In the genomic region with DNA sequence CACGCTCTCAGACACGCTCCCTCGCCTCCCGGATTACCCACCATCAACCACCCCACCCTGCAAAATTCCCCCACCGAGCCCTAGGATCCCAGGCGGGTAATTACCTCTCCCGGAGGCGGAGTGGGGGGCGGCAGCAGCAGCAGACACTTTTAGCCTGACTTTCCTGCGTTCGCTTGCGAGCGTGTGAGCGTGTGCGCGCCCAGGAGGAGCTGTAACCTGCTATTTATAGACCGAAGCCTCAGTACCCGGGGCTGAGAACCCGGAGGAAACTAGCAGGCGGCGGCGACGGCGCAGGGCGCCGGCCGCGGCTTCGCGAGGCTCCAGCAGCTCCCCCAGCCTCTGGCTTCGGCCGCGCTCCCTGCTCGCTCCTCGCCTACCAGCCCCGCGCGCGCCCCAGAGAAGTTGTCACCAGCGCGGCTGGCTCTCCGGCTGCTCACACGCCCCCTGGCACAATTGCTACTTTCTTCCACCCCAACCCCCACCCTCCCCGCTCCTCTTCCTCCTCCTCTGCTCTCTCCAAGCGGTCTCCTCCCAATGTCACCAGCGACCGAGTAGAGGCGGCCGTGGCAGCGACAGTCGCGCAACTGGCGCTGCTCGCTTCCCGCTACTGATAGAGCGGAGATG, we compare ENCODE assay signal across 8 cellular contexts. TPM values are rescaled to one million over a fixed set of nuclear protein-coding genes. Genes with fewer than 3 reads are reported as not detected.
DNase-seq lines count a peak whose midpoint lies in the region; ATAC-seq lines count a peak whose summit lies in the region.

Gene INPP4B (minus strand): TSS at position 197 of the 624 bp plus-strand sequence.

- peaks cover 42% of the 10 kb centered on the region for H3K27me3 ChIP-seq in NT2/D1 (ENCODE audit: insufficient read depth, insufficient read length)
- peaks cover 0 to 4% of the 10 kb centered on the region in 2 donors for H3K27me3 ChIP-seq in naive thymus-derived CD4-positive, alpha-beta T cell (ENCODE audit: control insufficient read depth in 2 of 2, insufficient read depth in 2 of 2, low read length in 2 of 2)
- peaks cover 18 to 34% (median 23%) of the 10 kb centered on the region in 5 donors for H3K27me3 ChIP-seq in subcutaneous abdominal adipose tissue (ENCODE audit: control insufficient read depth in 5 of 5, insufficient read depth in 4 of 5, low read length in 5 of 5)

- CTCF ChIA-PET in naive thymus-derived CD4-positive, alpha-beta T cell (lab: Charles Lee): interaction anchor here (0.6 to 2.3 kb wide), 8 partner anchors 562 to 1540 kb away, joined by 3 to 8 read pairs (median 3); no protein-coding TSS in a partner anchor

- no peaks in the 10 kb centered on the region for H3K9me3 ChIP-seq in NT2/D1 (ENCODE audit: insufficient read depth, low read length)
- H3K9me3 ChIP-seq in naive thymus-derived CD4-positive, alpha-beta T cell (ENCODE audit: control insufficient read depth in 2 of 3, low read length in 3 of 3): no peaks in the 10 kb centered on the region
- no peaks in the 10 kb centered on the region for H3K9me3 ChIP-seq in subcutaneous abdominal adipose tissue (ENCODE audit: control insufficient read depth in 5 of 5, low read length in 5 of 5)

- DNase-seq in ACHN (peak; percentile 2), NT2/D1 (ENCODE audit: low read depth, low spot score) (no peak), fibroblast of peridontal ligament (ENCODE audit: extremely low read depth) (peak; percentile 49), GOT3 (lab: John Stamatoyannopoulos, UW) (no peak)
- DNase-seq in activated T-helper 2 cell treated with anti-CD3 and anti-CD28 coated beads, Interferon-gamma antibody, Interleukin-2, Interleukin-4, amounts not matched to agents 10 μg/mL and 5 μg/mL and 100 μg/mL, durations not matched to agents 14 hours and 24 hours and 36 hours (ENCODE audit: low spot score): peak; percentile 64
- DNase-seq in naive thymus-derived CD4-positive, alpha-beta T cell: peak; percentile 30 to 67 (median 60)

- H3K27ac ChIP-seq in naive thymus-derived CD4-positive, alpha-beta T cell (ENCODE audit: low read depth, low read length): peak within 1 kb of the TSS; percentile 54
- no peak within 1 kb of the TSS for H3K27ac ChIP-seq in subcutaneous abdominal adipose tissue (ENCODE audit: low read depth, low read length)

- no peaks in the 10 kb centered on the region for H3K36me3 Mint-ChIP-seq in activated T-helper 2 cell treated with anti-CD3 and anti-CD28 coated beads, Interferon-gamma antibody, Interleukin-2, Interleukin-4, amounts not matched to agents 10 μg/mL and 5 μg/mL and 100 μg/mL, durations not matched to agents 14 hours and 24 hours and 36 hours (ENCODE audit: low read depth)
- H3K36me3 Mint-ChIP-seq in naive thymus-derived CD4-positive, alpha-beta T cell: no peaks in the 10 kb centered on the region

- peaks cover 36% of the 10 kb centered on the region for H3K27me3 Mint-ChIP-seq in activated T-helper 2 cell treated with anti-CD3 and anti-CD28 coated beads, Interferon-gamma antibody, Interleukin-2, Interleukin-4, amounts not matched to agents 10 μg/mL and 5 μg/mL and 100 μg/mL, durations not matched to agents 14 hours and 24 hours and 36 hours (ENCODE audit: low read depth)
- H3K27me3 Mint-ChIP-seq in naive thymus-derived CD4-positive, alpha-beta T cell: peaks cover 5 to 26% (median 22%) of the 10 kb centered on the region in 5 donors

- POLR2A ChIA-PET in naive thymus-derived CD4-positive, alpha-beta T cell (lab: Charles Lee): interaction anchor here (0.6 to 1.6 kb wide), 2 partner anchors 9 to 126 kb away, joined by 4 to 5 read pairs; no protein-coding TSS in a partner anchor

- peaks cover 26% of the 10 kb centered on the region for H3K4me1 Mint-ChIP-seq in activated T-helper 2 cell treated with anti-CD3 and anti-CD28 coated beads, Interferon-gamma antibody, Interleukin-2, Interleukin-4, amounts not matched to agents 10 μg/mL and 5 μg/mL and 100 μg/mL, durations not matched to agents 14 hours and 24 hours and 36 hours (ENCODE audit: low read depth)
- H3K4me1 Mint-ChIP-seq in naive thymus-derived CD4-positive, alpha-beta T cell: peaks cover 10 to 29% (median 16%) of the 10 kb centered on the region in 7 donors

- intact Hi-C loops in activated T-helper 2 cell treated with anti-CD3 and anti-CD28 coated beads, Interferon-gamma antibody, Interleukin-2, Interleukin-4, amounts not matched to agents 10 μg/mL and 5 μg/mL and 100 μg/mL, durations not matched to agents 14 hours and 24 hours and 36 hours (cut with micrococcal nuclease): loop anchor here (1.0 to 5.0 kb wide), 10 partner anchors 30 to 1539 kb away; partner anchors contain the start of gene IL15
- intact Hi-C loops in naive thymus-derived CD4-positive, alpha-beta T cell (cut with micrococcal nuclease): loop anchor here (1.0 to 10.0 kb wide), 13 partner anchors 125 to 1985 kb away; partner anchors contain the start of genes IL15 (in 2 of the 2), ZNF330 (in 2 of the 2), SMARCA5 (in 1 of the 2) and USP38 (in 1 of the 2)

- ATAC-seq in GM21381 (IDR thresholded peaks at IDR 0.05; ENCODE audit: unreplicated experiment): peak; percentile 41
- ATAC-seq in naive thymus-derived CD4-positive, alpha-beta T cell: peak; percentile 64

- no peaks in the 10 kb centered on the region for H3K4me1 ChIP-seq in NT2/D1 (ENCODE audit: insufficient read depth, insufficient read length)
- peaks cover 5 to 7% of the 10 kb centered on the region in 2 donors for H3K4me1 ChIP-seq in naive thymus-derived CD4-positive, alpha-beta T cell (ENCODE audit: control insufficient read depth in 2 of 2, insufficient read depth in 2 of 2, low read length in 2 of 2)
- peaks cover 0 to 24% (median 19%) of the 10 kb centered on the region in 5 donors for H3K4me1 ChIP-seq in subcutaneous abdominal adipose tissue (ENCODE audit: control insufficient read depth in 5 of 5, insufficient read depth in 5 of 5, low read length in 5 of 5)

- in situ Hi-C loops in ACHN (cut with HindIII; ENCODE audit: low pct_ligation_motif_present, low pct_unique_long_range_greater_than_20kb, low sequenced_read_pairs): no loop called here

- H3K27ac Mint-ChIP-seq in activated T-helper 2 cell treated with anti-CD3 and anti-CD28 coated beads, Interferon-gamma antibody, Interleukin-2, Interleukin-4, amounts not matched to agents 10 μg/mL and 5 μg/mL and 100 μg/mL, durations not matched to agents 14 hours and 24 hours and 36 hours: peak within 1 kb of the TSS; percentile 76
- H3K27ac Mint-ChIP-seq in naive thymus-derived CD4-positive, alpha-beta T cell: peak within 1 kb of the TSS in 8 of 9 donors; percentile 22 to 76 (median 52)

- H3K9ac ChIP-seq in NT2/D1 (ENCODE audit: insufficient read length, low read depth): peak within 1 kb of the TSS; percentile 21
- peak within 1 kb of the TSS in 1 of 5 donors; percentile 6 for H3K9ac ChIP-seq in subcutaneous abdominal adipose tissue (ENCODE audit: low read length in 5 of 5)

- no peaks in the 10 kb centered on the region for H3K9me3 Mint-ChIP-seq in activated T-helper 2 cell treated with anti-CD3 and anti-CD28 coated beads, Interferon-gamma antibody, Interleukin-2, Interleukin-4, amounts not matched to agents 10 μg/mL and 5 μg/mL and 100 μg/mL, durations not matched to agents 14 hours and 24 hours and 36 hours
- no peaks in the 10 kb centered on the region for H3K9me3 Mint-ChIP-seq in naive thymus-derived CD4-positive, alpha-beta T cell

- H3K4me3 ChIP-seq in NT2/D1 (ENCODE audit: insufficient read length, low read depth) (peak within 1 kb of the TSS; percentile 53), subcutaneous abdominal adipose tissue (ENCODE audit: low read depth in 1 of 5, low read length in 5 of 5) (peak within 1 kb of the TSS; percentile 61 to 72 (median 69))
- peak within 1 kb of the TSS; percentile 86 for H3K4me3 ChIP-seq in naive thymus-derived CD4-positive, alpha-beta T cell (ENCODE audit: low read length)

- H3K36me3 ChIP-seq in NT2/D1 (ENCODE audit: insufficient read depth, insufficient read length, low read length): no peaks in the 10 kb centered on the region
- H3K36me3 ChIP-seq in naive thymus-derived CD4-positive, alpha-beta T cell (ENCODE audit: control insufficient read depth in 2 of 3, insufficient read depth in 3 of 3, low read length in 3 of 3): peaks cover 0 to 11% (median 0%) of the 10 kb centered on the region in 3 experiments
- no peaks in the 10 kb centered on the region for H3K36me3 ChIP-seq in subcutaneous abdominal adipose tissue (ENCODE audit: control insufficient read depth in 5 of 5, insufficient read depth in 5 of 5, low read length in 5 of 5)

- peak within 1 kb of the TSS; percentile 86 for H3K4me3 Mint-ChIP-seq in activated T-helper 2 cell treated with anti-CD3 and anti-CD28 coated beads, Interferon-gamma antibody, Interleukin-2, Interleukin-4, amounts not matched to agents 10 μg/mL and 5 μg/mL and 100 μg/mL, durations not matched to agents 14 hours and 24 hours and 36 hours (ENCODE audit: low read depth)
- peak within 1 kb of the TSS; percentile 85 to 94 (median 92) for H3K4me3 Mint-ChIP-seq in naive thymus-derived CD4-positive, alpha-beta T cell

RNA-seq across cellular contexts. Expression of gene INPP4B, which starts in this region (rescaled TPM):
- total RNA-seq in activated T-helper 2 cell treated with anti-CD3 and anti-CD28 coated beads, Interferon-gamma antibody, Interleukin-2, Interleukin-4, amounts not matched to agents 10 μg/mL and 5 μg/mL and 100 μg/mL, durations not matched to agents 14 hours and 24 hours and 36 hours: 64.8 and 70.1 TPM in 2 replicates
- 10 to 100 TPM; 52.8 to 70.9 (median 63.9) TPM for total RNA-seq in naive thymus-derived CD4-positive, alpha-beta T cell
- 10 to 100 TPM; 64.2 to 77.5 TPM for polyA plus RNA-seq in naive thymus-derived CD4-positive, alpha-beta T cell

Comparison
In these comparisons a context has a peak if more than half of its experiments do, and no peak if none do; other contexts are left out.
1. DNase-seq: peak in ACHN (single experiment), activated T-helper 2 cell treated with anti-CD3 and anti-CD28 coated beads, Interferon-gamma antibody, Interleukin-2, Interleukin-4, amounts not matched to agents 10 μg/mL and 5 μg/mL and 100 μg/mL, durations not matched to agents 14 hours and 24 hours and 36 hours (single experiment), fibroblast of peridontal ligament (single experiment) and naive thymus-derived CD4-positive, alpha-beta T cell (9 of 9); none in NT2/D1 (single experiment) and GOT3 (single experiment).
2. Peak in every context shown above with its lines, with median percentiles within 50 percentile points of each other: H3K4me3 ChIP-seq.